2 cellular contexts compared by ENCODE assay signal in genomic region chr20:38432292-38432691, GRCh38.
TF ChIP-seq lines count a peak whose summit lies in the region.

No MANE protein-coding gene starts in this region.

TF ChIP-seq in GM23338, 12 proteins besides CTCF, POLR2A, EP300 and RAD21:
- TF ChIP-seq NANOG (IDR thresholded peaks at IDR 0.05; ENCODE audit: borderline replicate concordance), result no peak

TF ChIP-seq in endothelial cell of umbilical vein, 7 proteins besides CTCF, POLR2A, EP300 and RAD21:
- TF ChIP-seq FOS (IDR thresholded peaks at IDR 0.05; ENCODE audit: borderline replicate concordance, insufficient read depth, low read length) (no peak), JUN (IDR thresholded peaks at IDR 0.05; ENCODE audit: borderline replicate concordance, insufficient read depth, insufficient read length, low read depth) (no peak), GATA2 (IDR thresholded peaks at IDR 0.05; ENCODE audit: insufficient read depth, insufficient read length, low read depth, low read length) (no peak), POLR2AphosphoS5 (IDR thresholded peaks at IDR 0.05; ENCODE audit: insufficient read depth, low read depth, low read length) (no peak), MAX (IDR thresholded peaks at IDR 0.05; ENCODE audit: insufficient read depth, insufficient read length) (no peak), EZH2 (IDR thresholded peaks at IDR 0.05; ENCODE audit: borderline replicate concordance, low read depth, low read length, severe bottlenecking) (no peak), MYC (IDR thresholded peaks at IDR 0.05; ENCODE audit: low read depth, low read length) (no peak)
